In the genomic region with DNA sequence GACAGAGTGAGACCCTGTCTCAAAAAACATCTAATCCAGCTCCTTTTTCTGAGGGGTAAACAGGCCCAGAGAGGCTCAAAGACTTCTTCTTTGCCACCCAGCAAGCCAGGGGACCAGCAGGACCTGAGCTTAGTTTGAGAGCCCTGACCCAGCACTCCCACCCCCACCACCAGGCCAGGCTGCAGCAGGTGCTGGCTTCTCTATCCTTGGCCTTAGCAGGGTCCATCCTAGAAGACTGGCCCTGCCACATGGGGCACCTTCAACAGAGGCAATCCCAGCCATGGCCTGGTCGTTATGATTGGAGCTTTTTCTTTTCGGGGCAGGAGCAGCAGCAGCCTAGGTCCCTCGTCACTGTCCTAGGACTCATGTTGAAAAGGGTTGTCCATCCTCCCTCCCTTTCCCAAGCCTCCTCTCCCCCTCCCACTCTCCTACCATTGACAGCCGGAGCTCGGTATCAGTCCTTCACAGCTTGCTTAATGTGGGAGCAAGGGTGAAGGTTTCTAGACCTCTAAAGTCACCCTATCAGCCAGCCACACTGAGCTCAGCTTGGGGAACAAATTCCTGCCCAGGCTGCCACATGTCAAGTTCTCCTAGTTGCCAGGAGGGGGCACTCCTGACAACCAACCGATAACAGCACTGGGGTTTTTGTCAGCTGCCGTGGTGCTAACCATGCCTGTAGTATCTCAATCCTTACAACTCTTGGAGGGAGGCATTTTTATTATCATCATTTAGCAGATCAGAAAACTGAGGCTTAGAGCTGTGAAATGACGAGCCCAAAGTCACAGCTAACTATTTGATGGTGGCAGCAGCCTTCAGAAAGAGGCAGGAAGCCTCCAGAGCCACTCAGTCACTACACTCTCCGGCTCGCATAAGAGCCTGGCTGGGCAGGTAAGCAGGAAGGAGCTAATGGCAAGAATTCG, we compare ENCODE assay signal across 8 cellular contexts. TPM values are rescaled to one million over a fixed set of nuclear protein-coding genes. Genes with fewer than 3 reads are reported as not detected.
DNase-seq lines count a peak whose midpoint lies in the region; ATAC-seq and TF ChIP-seq lines count a peak whose summit lies in the region.

No MANE protein-coding gene starts in this region.

- no peaks in the 10 kb centered on the region for H3K27me3 Mint-ChIP-seq in Caco-2 (ENCODE audit: insufficient read depth, unreplicated experiment)
- no peaks in the 10 kb centered on the region for H3K27me3 Mint-ChIP-seq in endodermal cell (ENCODE audit: insufficient read depth)

- H3K4me2 ChIP-seq in HCT116 (ENCODE audit: low read length), result no peak overlapping the region

- H3K9me3 Mint-ChIP-seq in Caco-2 (ENCODE audit: unreplicated experiment), result no peaks in the 10 kb centered on the region
- no peaks in the 10 kb centered on the region for H3K9me3 Mint-ChIP-seq in endodermal cell

- no peak overlapping the region for H3K4me3 ChIP-seq in Caco-2 (ENCODE audit: low read depth, low read length)
- no peak overlapping the region for H3K4me3 ChIP-seq in HCT116 (replicated peaks in 1 of 2; ENCODE audit: low read depth in 1 of 2, low read length in 2 of 2)
- H3K4me3 ChIP-seq in endodermal cell (ENCODE audit: low read length), result no peak overlapping the region
- H3K4me3 ChIP-seq in mesodermal cell (ENCODE audit: extremely low read depth, insufficient read depth, low read length, poor library complexity, severe bottlenecking), result no peak overlapping the region

- peak; percentile 83 for ATAC-seq in HCT116
- ATAC-seq in GM21717 (IDR thresholded peaks at IDR 0.05; ENCODE audit: unreplicated experiment), result no peak

- 35 to 46% methylated on average over 6 to 11 of the region's 11 CpGs for WGBS in endodermal cell (ENCODE audit: insufficient coverage in 1 of 2, insufficient read length in 1 of 2), 2 experiments
- WGBS in mesodermal cell (ENCODE audit: insufficient coverage in 2 of 2), 2 experiments, result 44 to 52% methylated on average over 5 to 6 of the region's 11 CpGs

- peak; percentile 80 to 81 for DNase-seq in Caco-2
- peak; percentile 60 for DNase-seq in HCT116 (ENCODE audit: low read depth, low spot score)
- peak; percentile 44 for DNase-seq in NCI-H748 treated with DMSO at 0.1 percent for 48 hours (lab: John Stamatoyannopoulos, UW)
- peak; percentile 53 to 65 for DNase-seq in activated CD4-positive, alpha-beta T cell treated with anti-CD3 and anti-CD28 coated beads, Interleukin-2, amount 50 U/mL, for 48 hours
- peak; percentile 91 for DNase-seq in endodermal cell
- peak; percentile 30 to 34 for DNase-seq in stimulated activated CD8-positive, alpha-beta memory T cell treated with anti-CD3 and anti-CD28 coated beads, Interleukin-7, amount 100 ng/mL, for 4 hours (ENCODE audit: low read depth in 2 of 2)

- H3K4me1 ChIP-seq in Caco-2, result no peaks in the 10 kb centered on the region; the same call in 1 of the 2 replicates
- H3K4me1 ChIP-seq in HCT116 (ENCODE audit: control insufficient read depth in 1 of 2, insufficient read depth in 2 of 2, low read length in 2 of 2), result peaks cover 3 to 8% of the 10 kb centered on the region in 2 experiments; a peak in 2 of 4 replicates
- H3K4me1 ChIP-seq in endodermal cell (ENCODE audit: control insufficient read depth, insufficient read depth, low read length), result peaks cover 16% of the 10 kb centered on the region
- H3K4me1 ChIP-seq in mesodermal cell (ENCODE audit: control insufficient read depth, insufficient read depth, low read length, poor library complexity, severe bottlenecking), result peaks cover 36% of the 10 kb centered on the region

- TF ChIP-seq POLR2A in HCT116 (IDR thresholded peaks at IDR 0.05; ENCODE audit: borderline replicate concordance, extremely low read depth, insufficient read depth, insufficient read length), result no peak

- H3K9ac ChIP-seq in HCT116 (ENCODE audit: low read length) (no peak overlapping the region), endodermal cell (ENCODE audit: extremely low read depth, low read length, poor library complexity, severe bottlenecking) (no peak overlapping the region)

- H4K20me1 ChIP-seq in HCT116 (ENCODE audit: insufficient read depth), result no peaks in the 10 kb centered on the region

- no peaks in the 10 kb centered on the region for H3K9me3 ChIP-seq in Caco-2
- no peaks in the 10 kb centered on the region for H3K9me3 ChIP-seq in HCT116 (ENCODE audit: control insufficient read depth in 1 of 2, insufficient read depth in 1 of 2, low read depth in 1 of 2, low read length in 2 of 2)
- no peaks in the 10 kb centered on the region for H3K9me3 ChIP-seq in endodermal cell (ENCODE audit: control insufficient read depth, low read length)
- no peaks in the 10 kb centered on the region for H3K9me3 ChIP-seq in mesodermal cell (ENCODE audit: control insufficient read depth, low read length)

- H3K4me1 Mint-ChIP-seq in Caco-2 (ENCODE audit: low read depth, unreplicated experiment), result peaks cover 10% of the 10 kb centered on the region
- H3K4me1 Mint-ChIP-seq in endodermal cell, result peaks cover 23% of the 10 kb centered on the region

- H2AFZ ChIP-seq in HCT116 (ENCODE audit: low read depth, low read length, poor library complexity, severe bottlenecking), result no peak overlapping the region

- H3K4me3 Mint-ChIP-seq in Caco-2 (ENCODE audit: unreplicated experiment), result no peak overlapping the region
- no peak overlapping the region for H3K4me3 Mint-ChIP-seq in endodermal cell

- H3K27ac Mint-ChIP-seq in Caco-2 (ENCODE audit: unreplicated experiment) (peak overlapping the region; percentile 23), endodermal cell (peak overlapping the region; percentile 56)

- TF ChIP-seq RAD21 in HCT116 (IDR thresholded peaks at IDR 0.05; ENCODE audit: low read depth), result no peak; the same call in 1 of the 2 replicates

- H3K27ac ChIP-seq in HCT116 (ENCODE audit: low read depth, low read length), result peak overlapping the region; percentile 16
- H3K27ac ChIP-seq in endodermal cell (ENCODE audit: low read depth, low read length), result no peak overlapping the region
- peak overlapping the region; percentile 13 for H3K27ac ChIP-seq in mesodermal cell (ENCODE audit: low read depth, low read length, severe bottlenecking)

- H3K36me3 ChIP-seq in Caco-2 (ENCODE audit: control insufficient read depth, insufficient read depth, low read length) (peaks cover 13% of the 10 kb centered on the region), HCT116 (ENCODE audit: control insufficient read depth in 1 of 2, insufficient read depth in 2 of 2, low read length in 2 of 2) (peaks cover 30 to 39% of the 10 kb centered on the region in 2 experiments; a peak in 3 of 4 replicates), endodermal cell (ENCODE audit: control insufficient read depth, insufficient read depth, low read length) (peaks cover 44% of the 10 kb centered on the region), mesodermal cell (ENCODE audit: control insufficient read depth, insufficient read depth, low read length) (peaks cover 46% of the 10 kb centered on the region)

- TF ChIP-seq CTCF in Caco-2 (IDR thresholded peaks at IDR 0.05; ENCODE audit: insufficient read depth in 1 of 2, low read depth in 1 of 2, low read length in 1 of 2, severe bottlenecking in 1 of 2, unreplicated experiment in 1 of 2) (peak; percentile 97 to 98), HCT116 (IDR thresholded peaks at IDR 0.05 in 2 of 3, conservative IDR thresholded peaks at IDR 0.05 in 1 of 3; ENCODE audit: borderline replicate concordance in 1 of 3, insufficient read depth in 1 of 3, low read depth in 2 of 3, low read length in 2 of 3) (peak; percentile 87 to 97 (median 94)), endodermal cell (conservative IDR thresholded peaks at IDR 0.05) (peak; percentile 87)

- RAD21 ChIA-PET in HCT116 (lab: Charles Lee; ENCODE audit: low non-redundant PET in 1 of 2, low total read pairs in 2 of 2, uncharacterized antibody in 2 of 2, unreplicated experiment in 2 of 2), result interaction anchor here (0.6 to 0.9 kb wide), 3 partner anchors 118 to 761 kb away, joined by 3 to 7 read pairs (median 6); partner anchors contain the start of gene COL1A1 (in 1 of the 2)

- intact Hi-C loops in Caco-2 (cut with micrococcal nuclease; ENCODE audit: unreplicated experiment), result loop anchor here (1.0 to 10.0 kb wide), 3 partner anchors 16 to 333 kb away; partner anchors contain the start of gene XYLT2
- intact Hi-C loops in HCT116 (cut with micrococcal nuclease), result loop anchor here (1.0 kb wide), 1 partner anchor 117 kb away; no protein-coding TSS in a partner anchor

- CTCF ChIA-PET in Caco-2 (lab: Charles Lee), result interaction anchor here (0.5 to 4.8 kb wide), 29 partner anchors 7 to 999 kb away, joined by 3 to 65 read pairs (median 4); partner anchors contain the start of genes EME1, LRRC59, MRPL27 and RSAD1
- CTCF ChIA-PET in HCT116 (lab: Charles Lee), result interaction anchor here (0.7 to 3.6 kb wide), 20 partner anchors 10 to 480 kb away, joined by 3 to 33 read pairs (median 4); partner anchors contain the start of genes EME1, EPN3, LRRC59 and MRPL27

- POLR2A ChIA-PET in Caco-2 (lab: Charles Lee) (interaction anchor here (0.6 to 3.5 kb wide), 9 partner anchors 11 to 464 kb away, joined by 3 to 14 read pairs (median 3); partner anchors contain the start of genes EME1, LRRC59, MRPL27 and XYLT2), HCT116 (lab: Charles Lee) (interaction anchor here (0.9 to 2.7 kb wide), 7 partner anchors 10 to 117 kb away, joined by 3 to 12 read pairs (median 5); partner anchors contain the start of genes LRRC59, MRPL27, RSAD1 and XYLT2)

- H3K36me3 Mint-ChIP-seq in Caco-2 (ENCODE audit: insufficient read depth, unreplicated experiment) (peaks cover 73% of the 10 kb centered on the region), endodermal cell (ENCODE audit: low read depth) (peaks cover 31% of the 10 kb centered on the region)

- H3K9me2 ChIP-seq in HCT116 (ENCODE audit: insufficient read depth), result no peaks in the 10 kb centered on the region

- H3K27me3 ChIP-seq in Caco-2 (replicated peaks; ENCODE audit: control insufficient read depth, insufficient read depth, low read length) (no peaks in the 10 kb centered on the region), HCT116 (ENCODE audit: insufficient read depth, low read length) (no peaks in the 10 kb centered on the region), endodermal cell (ENCODE audit: control insufficient read depth, insufficient read depth, low read length, poor library complexity, severe bottlenecking) (no peaks in the 10 kb centered on the region)

- no peaks in the 10 kb centered on the region for H3K79me2 ChIP-seq in HCT116 (ENCODE audit: insufficient read depth, low read length)

- no TSS peak for BruUV-seq in Caco-2 (replicated peaks; lab: Mats Ljungman, UMichigan)
- BruUV-seq in HCT116 (replicated peaks; lab: Mats Ljungman, UMichigan), result no TSS peak

RNA-seq across cellular contexts. Expression of gene MRPL27, which starts 11.2 kb away (rescaled TPM):
- total RNA-seq in Caco-2 (2022), result 196 and 203 TPM in 2 replicates
- 106 TPM for total RNA-seq in HCT116 (2021; ENCODE audit: unreplicated experiment)
- 140 and 142 TPM in 2 replicates for polyA plus RNA-seq in HCT116 (2012)
- 10 to 100 TPM; 70.9 to 76.7 TPM for total RNA-seq in endodermal cell
- polyA plus RNA-seq in endodermal cell (2013, experiment 1 of 2), result 69.7 TPM
- 62.0 TPM for polyA plus RNA-seq in endodermal cell (2013, experiment 2 of 2)
- 67.5 TPM for polyA plus RNA-seq in mesodermal cell (2013, experiment 1 of 2)
- polyA plus RNA-seq in mesodermal cell (2013, experiment 2 of 2), result 54.7 TPM

RNA-seq across cellular contexts. Expression of gene EME1, which starts 11.2 kb away (rescaled TPM):
- total RNA-seq in Caco-2 (2022), result 43.5 and 48.5 TPM in 2 replicates
- total RNA-seq in HCT116 (2021; ENCODE audit: unreplicated experiment), result 31.8 TPM
- polyA plus RNA-seq in HCT116 (2012), result 21.1 and 26.1 TPM in 2 replicates
- total RNA-seq in endodermal cell, result 10 to 100 TPM; 14.1 to 26.8 TPM
- 26.3 TPM for polyA plus RNA-seq in endodermal cell (2013, experiment 1 of 2)
- polyA plus RNA-seq in endodermal cell (2013, experiment 2 of 2), result 24.8 TPM
- 16.4 TPM for polyA plus RNA-seq in mesodermal cell (2013, experiment 1 of 2)
- 17.3 TPM for polyA plus RNA-seq in mesodermal cell (2013, experiment 2 of 2)

RNA-seq across cellular contexts. Expression of gene XYLT2, which starts 15.9 kb away (rescaled TPM):
- total RNA-seq in Caco-2 (2022), result 72.9 and 75.8 TPM in 2 replicates
- 37.5 TPM for total RNA-seq in HCT116 (2021; ENCODE audit: unreplicated experiment)
- 30.3 and 34.3 TPM in 2 replicates for polyA plus RNA-seq in HCT116 (2012)
- total RNA-seq in endodermal cell, result 10 to 100 TPM; 54.1 to 65.9 TPM
- 20.9 TPM for polyA plus RNA-seq in endodermal cell (2013, experiment 1 of 2)
- 22.1 TPM for polyA plus RNA-seq in endodermal cell (2013, experiment 2 of 2)
- 26.5 TPM for polyA plus RNA-seq in mesodermal cell (2013, experiment 1 of 2)
- 22.4 TPM for polyA plus RNA-seq in mesodermal cell (2013, experiment 2 of 2)

RNA-seq across cellular contexts. Expression of gene LRRC59, which starts 35.5 kb away (rescaled TPM):
- total RNA-seq in Caco-2 (2022) (324 and 336 TPM in 2 replicates), HCT116 (2021; ENCODE audit: unreplicated experiment) (221 TPM), endodermal cell (10 to 100 TPM; 87.9 to 98.2 TPM)
- polyA plus RNA-seq in HCT116 (2012), result 180 and 200 TPM in 2 replicates
- polyA plus RNA-seq in endodermal cell (2013, experiment 1 of 2), result 79.9 TPM
- polyA plus RNA-seq in endodermal cell (2013, experiment 2 of 2), result 86.0 TPM
- 135 TPM for polyA plus RNA-seq in mesodermal cell (2013, experiment 1 of 2)
- 124 TPM for polyA plus RNA-seq in mesodermal cell (2013, experiment 2 of 2)

Comparison
In these comparisons a context has a peak if more than half of its experiments do, and no peak if none do; other contexts are left out.
1. DNase-seq: peak in every context shown above with its lines; median percentile 91 in endodermal cell; 80 in Caco-2; 60 in HCT116; 59 in activated CD4-positive, alpha-beta T cell treated with anti-CD3 and anti-CD28 coated beads, Interleukin-2, amount 50 U/mL, for 48 hours; 44 in NCI-H748 treated with DMSO at 0.1 percent for 48 hours; 32 in stimulated activated CD8-positive, alpha-beta memory T cell treated with anti-CD3 and anti-CD28 coated beads, Interleukin-7, amount 100 ng/mL, for 4 hours.